ENCODE assay signal across 14 cellular contexts in genomic region chr1:207959995-207960745, GRCh38. TPM values are rescaled to one million over a fixed set of nuclear protein-coding genes. Genes with fewer than 3 reads are reported as not detected.
A peak's percentile ranks its signal among the peaks of the same experiment; 100 is the strongest.
DNase-seq lines count a peak whose midpoint lies in the region; ATAC-seq and TF ChIP-seq lines count a peak whose summit lies in the region.
"Had no signal": no experiment of that assay in that cellular context is flagged by ENCODE, and none has a peak within 500 bp of the region (broad histone marks: within the 10 kb centered on the region; RNA-seq: fewer than 3 reads in every experiment).

No MANE protein-coding gene starts in this region.

- H3K4me1 Mint-ChIP-seq in natural killer cell: peaks cover 12 to 17% of the 10 kb centered on the region in 2 donors
- peaks cover 8% of the 10 kb centered on the region for H3K4me1 Mint-ChIP-seq in CD4-positive, alpha-beta T cell (ENCODE audit: low read depth)

- no peak for DNase-seq in psoas muscle
- DNase-seq in natural killer cell: no peak
- no peak for DNase-seq in CD4-positive, alpha-beta T cell
- DNase-seq: activated CD4-positive, alpha-beta T cell treated with anti-CD3 and anti-CD28 coated beads for 4 hours; activated effector memory CD4-positive, alpha-beta T cell treated with anti-CD3 and anti-CD28 coated beads, Interleukin-2, amount 50 U/mL, for 16 hours; kidney glomerular epithelial cell; NCI-H1417 treated with DMSO at 0.1 percent for 48 hours; stimulated activated naive B cell treated with anti-CD40 and anti-IgM and Interleukin-4, amounts not matched to agents 10 μg/mL and 1 μg/mL and 100 μg/mL, for 72 hours had no signal

- intact Hi-C loops in psoas muscle (cut with DNase I) (no loop called here), natural killer cell (cut with micrococcal nuclease) (loop anchor here (10.0 kb wide), 1 partner anchor 165 kb away; no protein-coding TSS in a partner anchor)
- intact Hi-C loops in CD4-positive, alpha-beta T cell (cut with DNase I, micrococcal nuclease): loop anchor here in 1 of 2 experiments (5.0 to 10.0 kb wide), 3 partner anchors 203 to 305 kb away; no protein-coding TSS in a partner anchor

- no peak overlapping the region for H3K9ac ChIP-seq in BLaER1 treated with 17β-estradiol and CSF1 and Interleukin-3, amounts not matched to agents 10 nM and 100 nM
- H3K9ac ChIP-seq in HUES64 (ENCODE audit: low read depth, low read length): no peak overlapping the region

- no peaks in the 10 kb centered on the region for H3K9me3 Mint-ChIP-seq in natural killer cell
- no peaks in the 10 kb centered on the region for H3K9me3 Mint-ChIP-seq in CD4-positive, alpha-beta T cell

- no peak overlapping the region for H3K27ac ChIP-seq in BLaER1 treated with 17β-estradiol and CSF1 and Interleukin-3, amounts not matched to agents 10 nM and 100 nM
- H3K27ac ChIP-seq in HUES64 (ENCODE audit: low read depth, low read length) (no peak overlapping the region), psoas muscle (peak overlapping the region; percentile 94)
- no peak overlapping the region for H3K27ac ChIP-seq in CD4-positive, alpha-beta T cell (ENCODE audit: low read depth, low read length)

- H3K9me3 ChIP-seq in BLaER1 treated with 17β-estradiol and CSF1 and Interleukin-3, amounts not matched to agents 10 nM and 100 nM (replicated peaks in 1 of 11): peaks cover 9 to 33% (median 14%) of the 10 kb centered on the region in 11 experiments; a peak in 21 of 22 replicates
- H3K9me3 ChIP-seq in HUES64 (ENCODE audit: insufficient read depth, low read depth, low read length) (no peaks in the 10 kb centered on the region), psoas muscle (no peaks in the 10 kb centered on the region)
- no peaks in the 10 kb centered on the region for H3K9me3 ChIP-seq in CD4-positive, alpha-beta T cell (ENCODE audit: control insufficient read depth, low read length)

- H3K36me3 Mint-ChIP-seq in natural killer cell: no peaks in the 10 kb centered on the region
- H3K36me3 Mint-ChIP-seq in CD4-positive, alpha-beta T cell (ENCODE audit: low read depth): no peaks in the 10 kb centered on the region

- POLR2A ChIA-PET in CD4-positive, alpha-beta T cell (lab: Charles Lee): no interaction called here

- peaks cover 12 to 36% (median 31%) of the 10 kb centered on the region in 10 experiments for H3K4me1 ChIP-seq in BLaER1 treated with 17β-estradiol and CSF1 and Interleukin-3, amounts not matched to agents 10 nM and 100 nM
- H3K4me1 ChIP-seq in HUES64 (ENCODE audit: insufficient read depth, low read length): no peaks in the 10 kb centered on the region
- H3K4me1 ChIP-seq in psoas muscle: peaks cover 39% of the 10 kb centered on the region

- peaks cover 74 to 81% (median 81%) of the 10 kb centered on the region in 11 experiments for H3K27me3 ChIP-seq in BLaER1 treated with 17β-estradiol and CSF1 and Interleukin-3, amounts not matched to agents 10 nM and 100 nM
- H3K27me3 ChIP-seq in HUES64 (ENCODE audit: insufficient read depth, low read length) (peaks cover 95% of the 10 kb centered on the region), psoas muscle (ENCODE audit: insufficient read depth in 3 of 3, low read length in 2 of 3) (no peaks in the 10 kb centered on the region)
- H3K27me3 ChIP-seq in CD4-positive, alpha-beta T cell (ENCODE audit: control insufficient read depth, insufficient read depth, low read length): peaks cover 47% of the 10 kb centered on the region

- TF ChIP-seq CTCF in psoas muscle (IDR thresholded peaks at IDR 0.05) (no peak), natural killer cell (IDR thresholded peaks at IDR 0.05) (no peak)
- no peak for TF ChIP-seq CTCF in CD4-positive, alpha-beta T cell (IDR thresholded peaks at IDR 0.05)

- H4K20me1 ChIP-seq in BLaER1 treated with 17β-estradiol and CSF1 and Interleukin-3, amounts not matched to agents 10 nM and 100 nM: peaks cover 0 to 5% (median 0%) of the 10 kb centered on the region in 11 experiments; a peak in 2 of 22 replicates

- H3K4me2 ChIP-seq in BLaER1 treated with 17β-estradiol and CSF1 and Interleukin-3, amounts not matched to agents 10 nM and 100 nM: peak overlapping the region in 6 of 11 experiments; percentile 72 to 97 (median 90); a peak in 6 of 22 replicates

- H3K27me3 Mint-ChIP-seq in natural killer cell (ENCODE audit: low read depth in 2 of 2): peaks cover 50 to 67% of the 10 kb centered on the region in 2 donors
- H3K27me3 Mint-ChIP-seq in CD4-positive, alpha-beta T cell: peaks cover 58% of the 10 kb centered on the region

- 92% methylated on average over 10 of the region's 10 CpGs for WGBS in HUES64
- 28 to 64% (median 37%) methylated on average over 10 of the region's 10 CpGs for WGBS in psoas muscle, 3 donors

- ATAC-seq in psoas muscle (peak in 3 of 4 donors; percentile 17 to 55 (median 49)), natural killer cell (no peak), GM19328 (IDR thresholded peaks at IDR 0.05; ENCODE audit: unreplicated experiment) (no peak), GM18517 (IDR thresholded peaks at IDR 0.05; ENCODE audit: unreplicated experiment) (no peak)
- no peak for ATAC-seq in CD4-positive, alpha-beta T cell (ENCODE audit: poor library complexity)

- H3K4me3 Mint-ChIP-seq in natural killer cell: no peak overlapping the region
- no peak overlapping the region for H3K4me3 Mint-ChIP-seq in CD4-positive, alpha-beta T cell

- CTCF ChIA-PET in CD4-positive, alpha-beta T cell (lab: Charles Lee): interaction anchor here (1.1 to 1.3 kb wide), 2 partner anchors 65 to 91 kb away, joined by 3 to 4 read pairs; no protein-coding TSS in a partner anchor

- H3K36me3 ChIP-seq in BLaER1 treated with 17β-estradiol and CSF1 and Interleukin-3, amounts not matched to agents 10 nM and 100 nM: no peaks in the 10 kb centered on the region; a peak in 1 of 22 replicates
- H3K36me3 ChIP-seq in HUES64 (ENCODE audit: insufficient read depth, low read length) (no peaks in the 10 kb centered on the region), psoas muscle (ENCODE audit: insufficient read depth in 1 of 2, low read depth in 1 of 2) (no peaks in the 10 kb centered on the region)

- no peak overlapping the region for H3K27ac Mint-ChIP-seq in natural killer cell
- no peak overlapping the region for H3K27ac Mint-ChIP-seq in CD4-positive, alpha-beta T cell
- H3K27ac Mint-ChIP-seq: CD14-positive monocyte had no signal

- peak overlapping the region in 2 of 10 experiments; percentile 55 to 57; a peak in 2 of 20 replicates for H3K4me3 ChIP-seq in BLaER1 treated with 17β-estradiol and CSF1 and Interleukin-3, amounts not matched to agents 10 nM and 100 nM
- H3K4me3 ChIP-seq in HUES64 (ENCODE audit: low read length) (peak overlapping the region; percentile 58), iPS-11a (ENCODE audit: low read depth, low read length) (peak overlapping the region; percentile 1), psoas muscle (peak overlapping the region; percentile 73)

RNA-seq across cellular contexts. Expression of gene CD34, which starts 49.2 kb away (rescaled TPM):
- polyA plus RNA-seq in HUES64 (2013, experiment 1 of 2): 0.25 TPM
- polyA plus RNA-seq in HUES64 (2013, experiment 2 of 2): 0.38 TPM
- total RNA-seq in psoas muscle (10 to 100 TPM; 15.7 to 61.1 (median 20.9) TPM), natural killer cell (under 1 TPM in 2 of 3 donors, not detected in 1; 0.14 to 0.30 TPM)
- polyA plus RNA-seq in psoas muscle: 10 to 100 TPM; 14.4 to 25.0 (median 21.1) TPM
- total RNA-seq in CD4-positive, alpha-beta T cell: not detected
- polyA plus RNA-seq: CD14-positive monocyte had no signal

Comparison
In these comparisons a context has a peak if more than half of its experiments do, and no peak if none do; other contexts are left out.
1. ATAC-seq: peak in psoas muscle (3 of 4); none in natural killer cell (0 of 3), GM19328 (single experiment), GM18517 (single experiment) and CD4-positive, alpha-beta T cell (single experiment).
2. RNA of gene CD34, which starts 49.2 kb away (total RNA-seq): 15.7 to 61.1 TPM in psoas muscle; 0.14 to 0.30 TPM in natural killer cell and not detected in CD4-positive, alpha-beta T cell; every median in the first group is over 10 times any median in the second.